Comparison of ENCODE assay signal across 14 cellular contexts in the genomic region with DNA sequence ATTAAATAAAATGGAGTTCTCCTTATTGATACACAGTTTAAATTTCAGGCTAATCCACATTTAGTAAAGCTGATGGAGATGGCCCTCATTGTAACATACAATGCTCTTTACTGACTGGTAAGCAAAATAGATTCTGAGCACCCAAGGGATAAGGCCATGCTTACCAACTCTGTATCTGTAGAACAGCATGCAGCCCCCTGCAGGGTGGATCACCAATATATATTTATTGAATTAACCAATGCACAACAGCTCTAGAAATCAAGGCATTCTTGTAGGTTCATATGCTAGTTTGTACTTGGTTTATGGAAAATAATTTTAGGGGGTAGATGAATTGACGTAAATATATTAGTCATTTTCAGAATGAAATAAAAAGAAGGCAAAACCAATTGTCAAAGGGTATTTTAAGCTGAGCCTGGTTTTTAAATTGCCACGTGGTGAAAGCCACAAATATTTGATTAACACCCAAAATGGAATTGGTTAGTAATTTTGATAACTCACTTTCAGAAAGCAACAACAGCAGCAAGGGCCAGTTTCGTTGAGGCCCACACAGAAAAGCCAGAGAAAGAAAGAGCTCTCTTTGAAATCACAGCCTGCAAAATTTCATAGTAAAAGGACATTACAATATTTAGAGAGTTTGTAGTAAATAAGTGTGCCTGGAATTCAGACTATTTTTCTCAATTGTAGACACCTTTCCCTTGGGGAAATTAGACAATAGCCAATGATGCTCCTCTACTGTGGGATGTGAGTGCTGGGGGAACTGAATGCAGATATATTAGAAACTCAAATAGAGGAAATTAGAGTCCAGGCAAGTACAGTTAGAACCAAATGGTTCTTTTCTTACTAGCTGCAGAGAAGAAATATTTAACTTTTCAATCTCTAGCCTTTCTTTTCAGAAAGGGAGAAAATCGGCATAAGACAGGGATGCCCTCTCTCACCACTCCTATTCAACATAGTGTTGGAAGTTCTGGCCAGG.
DNase-seq lines count a peak whose midpoint lies in the region; ATAC-seq lines count a peak whose summit lies in the region.
"Had no signal": no experiment of that assay in that cellular context is flagged by ENCODE, and none has a peak within 500 bp of the region (broad histone marks: within the 10 kb centered on the region; RNA-seq: fewer than 3 reads in every experiment).

No MANE protein-coding gene starts in this region.

- ATAC-seq in GM18870 (IDR thresholded peaks at IDR 0.05; ENCODE audit: unreplicated experiment), result peak; percentile 85
- peak; percentile 85 for ATAC-seq in GM21528 (IDR thresholded peaks at IDR 0.05; ENCODE audit: low FRiP score, unreplicated experiment)
- peak; percentile 61 for ATAC-seq in HG03025 (IDR thresholded peaks at IDR 0.05; ENCODE audit: low FRiP score, unreplicated experiment)
- peak; percentile 80 for ATAC-seq in HG03565 (IDR thresholded peaks at IDR 0.05; ENCODE audit: unreplicated experiment)
- ATAC-seq: natural killer cell, right lobe of liver had no signal

- DNase-seq in ecto neural progenitor cell (ENCODE audit: low spot score) (no peak), AG08395 (ENCODE audit: low spot score) (no peak)
- DNase-seq in stimulated activated CD4-positive, alpha-beta T cell treated with anti-CD3 and anti-CD28 coated beads, Interleukin-15, amount 100 ng/mL, for 24 hours, result no peak
- DNase-seq in activated CD8-positive, alpha-beta memory T cell treated with anti-CD3 and anti-CD28 coated beads for 24 hours, result no peak
- DNase-seq: activated CD4-positive, CD25-positive, alpha-beta regulatory T cell treated with anti-CD3 and anti-CD28 coated beads, Interleukin-2, amount 50 U/mL, for 72 hours; anterior cingulate cortex; cortex of kidney; natural killer cell; right lobe of liver; stomach had no signal
